ENCODE assay signal across 8 cellular contexts in genomic region chr2:42125887-42126594, GRCh38. TPM values are rescaled to one million over a fixed set of nuclear protein-coding genes. Genes with fewer than 3 reads are reported as not detected.
A peak's percentile ranks its signal among the peaks of the same experiment; 100 is the strongest.
DNase-seq lines count a peak whose midpoint lies in the region; ATAC-seq, FAIRE-seq and TF ChIP-seq lines count a peak whose summit lies in the region.
"Had no signal": no experiment of that assay in that cellular context is flagged by ENCODE, and none has a peak within 500 bp of the region (broad histone marks: within the 10 kb centered on the region; RNA-seq: fewer than 3 reads in every experiment).

No MANE protein-coding gene starts in this region.

- H4K8ac ChIP-seq in H1 (ENCODE audit: extremely low read depth, insufficient read depth, low read length) = no peak overlapping the region
- H4K8ac ChIP-seq in neuronal stem cell (ENCODE audit: low read depth, low read length) = no peak overlapping the region

- H2BK5ac ChIP-seq in H1 (ENCODE audit: low read depth, low read length) (no peak overlapping the region), neuronal stem cell (ENCODE audit: low read length) (no peak overlapping the region)

- POLR2A ChIA-PET in H1 (lab: Charles Lee; ENCODE audit: partially characterized antibody) (interaction anchor here (1.2 to 1.4 kb wide), 2 partner anchors 10 to 43 kb away, joined by 3 read pairs; partner anchors contain the start of gene EML4), A673 (lab: Charles Lee; ENCODE audit: low non-redundant PET) (no interaction called here)

- H2AFZ ChIP-seq in H1 (ENCODE audit: low read length) (peak overlapping the region; percentile 88; the same call in 1 of the 2 replicates), neuronal stem cell (ENCODE audit: low read length) (peak overlapping the region; percentile 13)

- no peaks in the 10 kb centered on the region for H3K79me1 ChIP-seq in H1 (ENCODE audit: low read depth, low read length)
- H3K79me1 ChIP-seq in neuronal stem cell (ENCODE audit: low read depth, low read length) = no peaks in the 10 kb centered on the region

- intact Hi-C loops in A673 (cut with micrococcal nuclease; ENCODE audit: unreplicated experiment) = no loop called here

- no peaks in the 10 kb centered on the region for H4K20me1 ChIP-seq in H1 (replicated peaks in 1 of 2; ENCODE audit: control insufficient read depth in 1 of 2, insufficient read depth in 2 of 2, low read length in 2 of 2)

- FAIRE-seq in H1 (lab: Jason Lieb, UNC) = no peak

- H4K91ac ChIP-seq in H1 (replicated peaks; ENCODE audit: insufficient read length, low read length) = no peak overlapping the region
- no peak overlapping the region for H4K91ac ChIP-seq in neuronal stem cell (ENCODE audit: low read depth, low read length, poor library complexity)

- H3K18ac ChIP-seq in H1 (ENCODE audit: extremely low read depth, low read length) (no peak overlapping the region), neuronal stem cell (ENCODE audit: low read length) (no peak overlapping the region)

- H2BK15ac ChIP-seq in H1 (ENCODE audit: low read length) = no peak overlapping the region
- no peak overlapping the region for H2BK15ac ChIP-seq in neuronal stem cell (ENCODE audit: low read length)

- TF ChIP-seq EP300 in H1 (IDR thresholded peaks at IDR 0.05; ENCODE audit: borderline replicate concordance in 1 of 2, low read depth in 2 of 2, low read length in 2 of 2) = no peak

- no peak overlapping the region for H3K14ac ChIP-seq in H1 (ENCODE audit: insufficient read length)
- no peak overlapping the region for H3K14ac ChIP-seq in neuronal stem cell (ENCODE audit: low read length)

- H3K23ac ChIP-seq in H1 (ENCODE audit: insufficient read length) (no peak overlapping the region), neuronal stem cell (ENCODE audit: low read depth, low read length, poor library complexity) (no peak overlapping the region)

- TF ChIP-seq POLR2A in H1 (IDR thresholded peaks at IDR 0.05; ENCODE audit: control extremely low read depth in 1 of 2, low read depth in 2 of 2, low read length in 2 of 2) (no peak), Peyer's patch (IDR thresholded peaks at IDR 0.05) (no peak)

- no peaks in the 10 kb centered on the region for H3K79me2 ChIP-seq in H1 (ENCODE audit: control insufficient read depth in 1 of 2, insufficient read depth in 2 of 2, low read length in 2 of 2)

- H2BK12ac ChIP-seq in H1 (ENCODE audit: low read depth, low read length) (no peak overlapping the region), neuronal stem cell (ENCODE audit: low read length) (no peak overlapping the region)

- no peak overlapping the region for H3K27ac ChIP-seq in H1 (ENCODE audit: low read depth, low read length)
- H3K27ac ChIP-seq in neuronal stem cell (replicated peaks; ENCODE audit: low read length) = no peak overlapping the region
- no peak overlapping the region for H3K27ac ChIP-seq in A673 (ENCODE audit: low read depth, low read length, poor library complexity, severe bottlenecking)
- H3K27ac ChIP-seq in Peyer's patch = peak overlapping the region in 2 of 4 donors; percentile 33 to 36

- H2BK120ac ChIP-seq in H1 (replicated peaks; ENCODE audit: low read depth, low read length) (no peak overlapping the region), neuronal stem cell (ENCODE audit: low read depth, low read length) (no peak overlapping the region)

- H3K27me3 ChIP-seq in MG63 (no peaks in the 10 kb centered on the region), H1 (replicated peaks in 1 of 4; ENCODE audit: control insufficient read depth in 3 of 4, extremely low read depth in 1 of 4, insufficient read depth in 3 of 4, low read length in 3 of 4) (no peaks in the 10 kb centered on the region), neuronal stem cell (ENCODE audit: control insufficient read depth in 3 of 3, insufficient read depth in 3 of 3, low read depth in 1 of 3, low read length in 3 of 3) (no peaks in the 10 kb centered on the region), A673 (replicated peaks; ENCODE audit: insufficient read depth, low read depth, low read length, poor library complexity) (no peaks in the 10 kb centered on the region), Peyer's patch (no peaks in the 10 kb centered on the region)

- no peak overlapping the region for H2BK20ac ChIP-seq in H1 (ENCODE audit: low read length)

- H3K4ac ChIP-seq in H1 (replicated peaks; ENCODE audit: insufficient read length, low read depth, low read length) (no peak overlapping the region), neuronal stem cell (ENCODE audit: low read length) (no peak overlapping the region)

- WGBS in H1 (ENCODE audit: extremely low coverage in 1 of 2, insufficient coverage in 1 of 2, insufficient read length in 1 of 2, insufficient replicate concordance in 2 of 2, low coverage in 1 of 2, low lambda C conversion rate in 2 of 2, missing lambda C conversion rate in 1 of 2), 2 experiments = 83% methylated on average over 8 of the region's 8 CpGs; no CpG with 5 or more reads in 1 of the 2 experiments
- WGBS in neuronal stem cell (ENCODE audit: extremely low coverage in 2 of 2, insufficient read length in 2 of 2, insufficient replicate concordance in 1 of 2), 2 donors = no CpG with 5 or more reads among the region's 8 CpGs

- DNase-seq in ELF-1 (ENCODE audit: low read depth, low spot score) (peak; percentile 59), MG63 (peak; percentile 62), H1 (ENCODE audit: low read depth in 1 of 2, low spot score in 2 of 2) (no peak), neuronal stem cell (ENCODE audit: low spot score) (no peak), A673 (ENCODE audit: low spot score) (no peak), Peyer's patch (no peak)
- DNase-seq: activated effector memory CD4-positive, alpha-beta T cell treated with Interleukin-2 at 50 U/mL for 16 hours had no signal

- H3K9ac ChIP-seq in H1 (replicated peaks in 1 of 4; ENCODE audit: extremely low read depth in 1 of 4, low read depth in 3 of 4, low read length in 3 of 4) (no peak overlapping the region; a peak in 1 of 7 replicates), neuronal stem cell (ENCODE audit: low read depth, low read length, poor library complexity) (no peak overlapping the region)

- no peak for ATAC-seq in HG03095 (IDR thresholded peaks at IDR 0.05; ENCODE audit: unreplicated experiment)

- no TSS peak for BruUV-seq in A673 (replicated peaks; lab: Mats Ljungman, UMichigan)

- no peaks in the 10 kb centered on the region for H3K23me2 ChIP-seq in H1 (ENCODE audit: low read depth, low read length)

- H3K56ac ChIP-seq in H1 (replicated peaks; ENCODE audit: insufficient read length, low read depth, low read length) = no peak overlapping the region

- no peaks in the 10 kb centered on the region for H3K9me3 ChIP-seq in MG63
- no peaks in the 10 kb centered on the region for H3K9me3 ChIP-seq in H1 (ENCODE audit: insufficient read depth in 2 of 2, low read depth in 1 of 2, low read length in 1 of 2)
- no peaks in the 10 kb centered on the region for H3K9me3 ChIP-seq in neuronal stem cell (replicated peaks in 1 of 2; ENCODE audit: control insufficient read depth in 2 of 2, insufficient read depth in 1 of 2, low read depth in 1 of 2, low read length in 2 of 2)
- no peaks in the 10 kb centered on the region for H3K9me3 ChIP-seq in A673 (ENCODE audit: low read depth, low read length, poor library complexity, severe bottlenecking)
- H3K9me3 ChIP-seq in Peyer's patch = no peaks in the 10 kb centered on the region

- CTCF ChIA-PET in H1 (lab: Charles Lee; ENCODE audit: partially characterized antibody) = interaction anchor here (0.7 to 1.8 kb wide), 11 partner anchors 10 to 272 kb away, joined by 3 to 5 read pairs (median 3); no protein-coding TSS in a partner anchor
- CTCF ChIA-PET in A673 (lab: Charles Lee) = no interaction called here

- no peak for TF ChIP-seq CTCF in H1 (IDR thresholded peaks at IDR 0.05; ENCODE audit: control extremely low read depth in 1 of 3, insufficient read depth in 1 of 3, low read depth in 1 of 3, low read length in 3 of 3)
- no peak for TF ChIP-seq CTCF in A673 (conservative IDR thresholded peaks at IDR 0.05; ENCODE audit: low read depth, low read length)
- no peak for TF ChIP-seq CTCF in Peyer's patch (IDR thresholded peaks at IDR 0.05)

- H3K4me3 ChIP-seq in MG63 = no peak overlapping the region
- no peak overlapping the region for H3K4me3 ChIP-seq in H1 (ENCODE audit: extremely low read depth in 1 of 4, insufficient read depth in 2 of 4, low read depth in 3 of 4, low read length in 4 of 4)
- H3K4me3 ChIP-seq in neuronal stem cell (ENCODE audit: low read length in 2 of 2) = no peak overlapping the region
- H3K4me3 ChIP-seq in A673 (ENCODE audit: low read depth, low read length, poor library complexity, severe bottlenecking) = no peak overlapping the region
- no peak overlapping the region for H3K4me3 ChIP-seq in Peyer's patch

- no peaks in the 10 kb centered on the region; a peak in 1 of 7 replicates for H3K4me1 ChIP-seq in H1 (replicated peaks in 1 of 4; ENCODE audit: control insufficient read depth in 3 of 4, insufficient read depth in 4 of 4, low read length in 3 of 4)
- peaks cover 6 to 7% of the 10 kb centered on the region in 2 donors for H3K4me1 ChIP-seq in neuronal stem cell (ENCODE audit: control insufficient read depth in 2 of 2, insufficient read depth in 1 of 2, low read depth in 1 of 2, low read length in 2 of 2)
- peaks cover 35% of the 10 kb centered on the region for H3K4me1 ChIP-seq in A673 (ENCODE audit: insufficient read depth, low read length, poor library complexity, severe bottlenecking)
- H3K4me1 ChIP-seq in Peyer's patch = peaks cover 6 to 34% (median 16%) of the 10 kb centered on the region in 4 donors

- H2AK5ac ChIP-seq in H1 (ENCODE audit: low read depth, low read length) (no peak overlapping the region), neuronal stem cell (ENCODE audit: low read depth, low read length) (no peak overlapping the region)

- no peak overlapping the region for H3K4me2 ChIP-seq in H1 (ENCODE audit: insufficient read depth in 1 of 2, low read depth in 2 of 2, low read length in 2 of 2)
- no peak overlapping the region for H3K4me2 ChIP-seq in neuronal stem cell (ENCODE audit: insufficient read depth, low read length, poor library complexity, severe bottlenecking)

- no peak overlapping the region for H4K5ac ChIP-seq in H1 (ENCODE audit: insufficient read length, low read depth, low read length)

- H3K36me3 ChIP-seq in MG63 (no peaks in the 10 kb centered on the region), H1 (ENCODE audit: control insufficient read depth in 2 of 4, insufficient read depth in 4 of 4, low read length in 3 of 4) (no peaks in the 10 kb centered on the region), neuronal stem cell (replicated peaks in 1 of 2; ENCODE audit: control insufficient read depth in 2 of 2, insufficient read depth in 2 of 2, low read length in 2 of 2) (no peaks in the 10 kb centered on the region), A673 (ENCODE audit: insufficient read depth, low read length, poor library complexity, severe bottlenecking) (no peaks in the 10 kb centered on the region), Peyer's patch (no peaks in the 10 kb centered on the region)

- TF ChIP-seq RAD21 in H1 (IDR thresholded peaks at IDR 0.05 in 1 of 2, conservative IDR thresholded peaks at IDR 0.05 in 1 of 2; ENCODE audit: low read depth in 2 of 2, low read length in 2 of 2) = no peak

RNA-seq across cellular contexts. Expression of gene EML4, which starts 43.1 kb away (rescaled TPM):
- 18.5 and 19.5 TPM in 2 replicates for total RNA-seq in MG63 (2014; rRNA removed; shearing (Covaris generic); ENCODE audit: low replicate concordance)
- 99.4 and 104 TPM in 2 replicates for total RNA-seq in H1 (2021; fragmentation: NEBNext Ultra II Directional; extraction: Animal tissue kit (Norgen Biotek cat#: 25700))
- polyA plus RNA-seq in H1 (2011; rRNA removed) = 32.5 and 50.1 TPM in 2 replicates
- 57.1 TPM for polyA plus RNA-seq in H1 (2011; cell fraction: cytosol; rRNA removed)
- polyA plus RNA-seq in H1 (2011; cell fraction: nucleus; rRNA removed) = 40.2 TPM
- 45.0 to 64.5 TPM (median 52.5 TPM) in 4 replicates for polyA plus RNA-seq in H1 (2012, experiment 1 of 2)
- polyA plus RNA-seq in H1 (2012, experiment 2 of 2) = 3.5 TPM
- 57.5 TPM for polyA plus RNA-seq in H1 (2013, experiment 1 of 2)
- 54.2 TPM for polyA plus RNA-seq in H1 (2013, experiment 2 of 2)
- polyA minus RNA-seq in H1 (2011; rRNA and poly(A)+ RNA removed) = 111 and 154 TPM in 2 replicates
- 50.1 TPM for polyA minus RNA-seq in H1 (2011; cell fraction: cytosol; rRNA and poly(A)+ RNA removed)
- polyA minus RNA-seq in H1 (2011; cell fraction: nucleus; rRNA and poly(A)+ RNA removed) = 101 TPM
- 45.6 TPM for polyA plus RNA-seq in neuronal stem cell (2013, experiment 1 of 2)
- polyA plus RNA-seq in neuronal stem cell (2013, experiment 2 of 2) = 46.5 TPM
- total RNA-seq in A673 (2021) = 93.7 and 103 TPM in 2 replicates
- 100 to 1,000 TPM in 1 of 4 donors, 10 to 100 TPM in 3; 73.7 to 115 (median 84.4) TPM for total RNA-seq in Peyer's patch

Comparison
In these comparisons a context has a peak if more than half of its experiments do, and no peak if none do; other contexts are left out.
1. DNase-seq: peak in ELF-1 (single experiment) and MG63 (single experiment); none in H1 (0 of 2), neuronal stem cell (single experiment), A673 (single experiment) and Peyer's patch (0 of 3).